ENCODE assay signal across 8 cellular contexts in genomic region chr2:11446733-11447248, GRCh38. TPM values are rescaled to one million over a fixed set of nuclear protein-coding genes. Genes with fewer than 3 reads are reported as not detected.
A peak's percentile ranks its signal among the peaks of the same experiment; 100 is the strongest.
DNase-seq lines count a peak whose midpoint lies in the region; ATAC-seq and TF ChIP-seq lines count a peak whose summit lies in the region.

No MANE protein-coding gene starts in this region.

- H3K27ac ChIP-seq in adrenal gland = no peak overlapping the region
- H3K27ac ChIP-seq in heart right ventricle = no peak overlapping the region

- DNase-seq in DMS53 (lab: John Stamatoyannopoulos, UW) (peak; percentile 52), RPMI7951 (ENCODE audit: low read depth) (peak; percentile 46), adrenal gland (peak; percentile 32 to 77 (median 44)), heart right ventricle (peak in 1 of 2 donors; percentile 58), pulmonary artery endothelial cell (ENCODE audit: low read depth, low spot score) (peak; percentile 26)

- H3K4me1 ChIP-seq in adrenal gland (replicated peaks in 1 of 2) = no peaks in the 10 kb centered on the region
- H3K4me1 ChIP-seq in heart right ventricle = no peaks in the 10 kb centered on the region

- no peaks in the 10 kb centered on the region for H3K9me3 ChIP-seq in adrenal gland (replicated peaks in 1 of 3)
- no peaks in the 10 kb centered on the region for H3K9me3 ChIP-seq in heart right ventricle

- no peak for TF ChIP-seq POLR2A in adrenal gland (IDR thresholded peaks at IDR 0.05)

- 62 to 71% (median 65%) methylated on average over 12 to 14 of the region's 14 CpGs for WGBS in adrenal gland, 4 donors
- 48 to 50% methylated on average over 14 of the region's 14 CpGs for WGBS in heart right ventricle, 2 donors

- ATAC-seq in HG03354 (IDR thresholded peaks at IDR 0.05; ENCODE audit: poor library complexity, severe bottlenecking, unreplicated experiment) = peak; percentile 50
- ATAC-seq in heart right ventricle = peak; percentile 58 to 83 (median 80)
- no peak for ATAC-seq in GM18519 (IDR thresholded peaks at IDR 0.05; ENCODE audit: low FRiP score, unreplicated experiment)
- ATAC-seq in HG03139 (IDR thresholded peaks at IDR 0.05; ENCODE audit: unreplicated experiment) = no peak

- intact Hi-C loops in adrenal gland (cut with DNase I) (no loop called here), heart right ventricle (cut with DNase I) (loop anchor here in 9 of 10 donors (2.0 to 10.0 kb wide), 6 partner anchors 212 to 614 kb away; a partner anchor contains a TSS)

- H3K36me3 ChIP-seq in adrenal gland (replicated peaks in 1 of 2) (peaks cover 0 to 53% of the 10 kb centered on the region in 2 donors), heart right ventricle (peaks cover 0 to 96% (median 44%) of the 10 kb centered on the region in 9 donors)

- H3K27me3 ChIP-seq in adrenal gland (no peaks in the 10 kb centered on the region), heart right ventricle (no peaks in the 10 kb centered on the region)

- peak; percentile 58 to 76 (median 72) for TF ChIP-seq CTCF in adrenal gland (IDR thresholded peaks at IDR 0.05)
- peak; percentile 71 to 92 (median 83) for TF ChIP-seq CTCF in heart right ventricle (IDR thresholded peaks at IDR 0.05)

- H3K4me3 ChIP-seq in adrenal gland (no peak overlapping the region), heart right ventricle (no peak overlapping the region)

RNA-seq across cellular contexts. Expression of gene E2F6, which starts 19.2 kb away (rescaled TPM):
- total RNA-seq in RPMI7951 (2014; rRNA removed; shearing (Covaris generic)) = 19.1 and 22.0 TPM in 2 replicates
- 10 to 100 TPM in 6 of 8 donors, 1 to 10 TPM in 2; 9.2 to 16.1 (median 12.5) TPM for total RNA-seq in adrenal gland
- 10 to 100 TPM in 2 of 3 donors, 1 to 10 TPM in 1; 8.0 to 16.6 (median 11.4) TPM for polyA plus RNA-seq in adrenal gland
- total RNA-seq in heart right ventricle = 10 to 100 TPM; 11.3 to 18.6 (median 14.6) TPM
- 10 to 100 TPM in 1 of 2 donors, 1 to 10 TPM in 1; 8.1 to 10.1 TPM for polyA plus RNA-seq in heart right ventricle
- total RNA-seq in pulmonary artery endothelial cell = 12.0 and 12.4 TPM in 2 replicates

Comparison
In these comparisons a context has a peak if more than half of its experiments do, and no peak if none do; other contexts are left out.
1. ATAC-seq: peak in HG03354 (single experiment) and heart right ventricle (8 of 8); none in GM18519 (single experiment) and HG03139 (single experiment).
2. intact Hi-C loops: an anchor here in heart right ventricle (2.0 to 10.0 kb wide); none called in adrenal gland.